25 cellular contexts compared by ENCODE assay signal in genomic region chr12:118500302-118500701, GRCh38.
"Had no signal": no experiment of that assay in that cellular context is flagged by ENCODE, and none has a peak within 500 bp of the region (broad histone marks: within the 10 kb centered on the region; RNA-seq: fewer than 3 reads in every experiment).

No MANE protein-coding gene starts in this region.

- H3K27ac Mint-ChIP-seq: activated CD4-positive, alpha-beta memory T cell treated with anti-CD3 and anti-CD28 coated beads for 36 hours; activated CD4-positive, alpha-beta T cell treated with anti-CD3 and anti-CD28 coated beads, Interleukin-2, amount 10 ng/mL, durations not matched to agents 7 days and 5 days; activated naive CD4-positive, alpha-beta T cell treated with anti-CD3 and anti-CD28 coated beads, Interleukin-2, amount 50 U/mL, for 72 hours; activated naive CD8-positive, alpha-beta T cell treated with anti-CD3 and anti-CD28 coated beads, Interleukin-2, amount 50 U/mL, for 24 hours had no signal

- H3K4me3 ChIP-seq: ascending aorta, K562 had no signal

- DNase-seq: activated CD4-positive, alpha-beta memory T cell treated with anti-CD3 and anti-CD28 coated beads for 36 hours; activated CD4-positive, alpha-beta T cell treated with anti-CD3 and anti-CD28 coated beads, Interleukin-2, amount 10 ng/mL, durations not matched to agents 7 days and 5 days; activated CD4-positive, CD25-positive, alpha-beta regulatory T cell; activated CD8-positive, alpha-beta memory T cell treated with anti-CD3 and anti-CD28 coated beads for 24 hours; activated effector memory CD4-positive, alpha-beta T cell treated with anti-CD3 and anti-CD28 coated beads, Interleukin-2, amount 50 U/mL, for 16 hours; activated naive CD4-positive, alpha-beta T cell treated with Interleukin-2 at 50 U/mL for 16 hours; activated naive CD8-positive, alpha-beta T cell treated with anti-CD3 and anti-CD28 coated beads, Interleukin-2, amount 50 U/mL, for 24 hours; activated T-cell treated with anti-CD3 and anti-CD28 coated beads, Interleukin-2, amount 50 U/mL, for 4 hours; amniotic stem cell; NCI-H1048; NCI-H146; NCI-H187 treated with DMSO at 0.1 percent for 48 hours; NCI-H2081 treated with DMSO at 0.1 percent for 48 hours; NCI-H345; NCI-H510A; NCI-H69; PC-3; SK-N-SH; T-helper 1 cell had no signal

- H3K9me2 ChIP-seq: SK-N-SH had no signal

- H3K9me3 ChIP-seq: ascending aorta, SK-N-SH had no signal

- H3K9me3 Mint-ChIP-seq: activated CD4-positive, alpha-beta memory T cell treated with anti-CD3 and anti-CD28 coated beads for 36 hours; activated CD4-positive, alpha-beta T cell treated with anti-CD3 and anti-CD28 coated beads, Interleukin-2, amount 10 ng/mL, durations not matched to agents 7 days and 5 days; activated naive CD4-positive, alpha-beta T cell treated with anti-CD3 and anti-CD28 coated beads, Interleukin-2, amount 50 U/mL, for 72 hours; activated T-cell treated with anti-CD3 and anti-CD28 coated beads, Interleukin-2, amount 50 U/mL, for 4 hours had no signal

- H3K4me1 Mint-ChIP-seq: activated CD4-positive, alpha-beta T cell treated with anti-CD3 and anti-CD28 coated beads, Interleukin-2, amount 10 ng/mL, durations not matched to agents 7 days and 5 days; activated naive CD8-positive, alpha-beta T cell treated with anti-CD3 and anti-CD28 coated beads, Interleukin-2, amount 50 U/mL, for 24 hours had no signal

- H3K27me3 Mint-ChIP-seq: activated CD4-positive, alpha-beta memory T cell treated with anti-CD3 and anti-CD28 coated beads for 36 hours; activated CD4-positive, alpha-beta T cell treated with anti-CD3 and anti-CD28 coated beads, Interleukin-2, amount 10 ng/mL, durations not matched to agents 7 days and 5 days; brain had no signal

- FAIRE-seq: K562, RCC 7860 had no signal

- ATAC-seq: activated naive CD4-positive, alpha-beta T cell treated with anti-CD3 and anti-CD28 coated beads, Interleukin-2, amount 50 U/mL, for 72 hours; activated naive CD8-positive, alpha-beta T cell treated with anti-CD3 and anti-CD28 coated beads, Interleukin-2, amount 50 U/mL, for 24 hours; activated T-cell treated with anti-CD3 and anti-CD28 coated beads, Interleukin-2, amount 50 U/mL, for 4 hours; K562; PC-3 had no signal

- H3K4me3 Mint-ChIP-seq: activated CD4-positive, alpha-beta memory T cell treated with anti-CD3 and anti-CD28 coated beads for 36 hours; activated CD4-positive, alpha-beta T cell treated with anti-CD3 and anti-CD28 coated beads, Interleukin-2, amount 10 ng/mL, durations not matched to agents 7 days and 5 days; activated naive CD8-positive, alpha-beta T cell treated with anti-CD3 and anti-CD28 coated beads, Interleukin-2, amount 50 U/mL, for 24 hours; activated T-cell treated with anti-CD3 and anti-CD28 coated beads, Interleukin-2, amount 50 U/mL, for 4 hours; brain had no signal

- H3K27me3 ChIP-seq: ascending aorta had no signal

- H3K4me1 ChIP-seq: ascending aorta had no signal

- H3K9ac ChIP-seq: SK-N-SH had no signal

- H3K36me3 Mint-ChIP-seq: activated CD4-positive, alpha-beta memory T cell treated with anti-CD3 and anti-CD28 coated beads for 36 hours; activated naive CD4-positive, alpha-beta T cell treated with anti-CD3 and anti-CD28 coated beads, Interleukin-2, amount 50 U/mL, for 72 hours; brain had no signal

- H3K4me2 ChIP-seq: SK-N-SH had no signal

- H3K36me3 ChIP-seq: ascending aorta had no signal

- H3K27ac ChIP-seq: ascending aorta, VCaP had no signal
